In the genomic region with DNA sequence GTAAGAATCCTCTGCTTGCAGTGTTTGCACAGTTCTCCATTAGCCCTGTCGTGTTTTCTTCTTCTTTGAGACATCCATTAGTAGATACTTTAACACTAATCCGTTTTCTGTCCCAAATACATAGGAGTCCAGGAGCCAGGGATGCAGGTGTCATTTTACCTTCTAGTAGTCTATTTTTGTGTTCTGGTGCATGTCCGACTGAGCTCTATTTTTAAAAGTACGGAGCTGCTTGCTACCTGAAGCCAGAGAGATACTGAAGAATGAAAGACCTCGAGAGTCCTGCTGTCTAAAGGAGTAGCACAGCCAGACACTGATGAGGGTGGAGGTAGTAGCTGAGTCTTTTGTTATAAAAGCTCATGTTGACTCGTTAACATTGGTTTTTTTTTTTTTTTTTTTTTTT, we compare ENCODE assay signal across 31 cellular contexts. TPM values are rescaled to one million over a fixed set of nuclear protein-coding genes. Genes with fewer than 3 reads are reported as not detected.
"Had no signal": no experiment of that assay in that cellular context is flagged by ENCODE, and none has a peak within 500 bp of the region (broad histone marks: within the 10 kb centered on the region; RNA-seq: fewer than 3 reads in every experiment).

No MANE protein-coding gene starts in this region.

- H3K27me3 Mint-ChIP-seq: activated B cell treated with CpG ODN at 0.5 μM for 24 hours; activated CD4-positive, alpha-beta memory T cell treated with anti-CD3 and anti-CD28 coated beads for 36 hours; T-cell; T-helper 17 cell had no signal

- H3K36me3 ChIP-seq: adrenal gland, breast epithelium had no signal

- H3K4me3 ChIP-seq: adrenal gland, body of pancreas, breast epithelium, K562 had no signal

- DNase-seq: activated B cell treated with CpG ODN at 0.5 μM for 24 hours; activated CD4-positive, alpha-beta memory T cell treated with anti-CD3 and anti-CD28 coated beads for 36 hours; activated CD4-positive, alpha-beta T cell treated with anti-CD3 and anti-CD28 coated beads for 4 hours; activated CD4-positive, alpha-beta T cell treated with anti-CD3 and anti-CD28 coated beads, Interleukin-2, amount 50 U/mL, for 1 hour; activated CD4-positive, CD25-positive, alpha-beta regulatory T cell treated with anti-CD3 and anti-CD28 coated beads, Interleukin-2, amount 50 U/mL, for 72 hours; activated CD8-positive, alpha-beta memory T cell treated with anti-CD3 and anti-CD28 coated beads, Interleukin-2, amount 50 U/mL, for 4 hours; activated gamma-delta T cell treated with Interleukin-2 at 50 U/mL for 16 hours; activated naive CD4-positive, alpha-beta T cell treated with anti-CD3 and anti-CD28 coated beads for 36 hours; activated T-cell treated with anti-CD3 and anti-CD28 coated beads for 4 hours; activated T-cell treated with anti-CD3 and anti-CD28 coated beads, Interleukin-2, amount 50 U/mL, for 4 hours; adrenal gland; body of pancreas; IMR-90; NCI-H1105; NCI-H1417 treated with DMSO at 0.1 percent for 48 hours; NCI-H187 treated with DMSO at 0.1 percent for 48 hours; NCI-H2081; NCI-H2171; NCI-H446 treated with DMSO at 0.1 percent for 48 hours; NCI-H524; NCI-H69; SIG-M5; T-cell; T-helper 17 cell had no signal

- H3K27ac Mint-ChIP-seq: activated B cell treated with CpG ODN at 0.5 μM for 24 hours; activated CD4-positive, alpha-beta memory T cell treated with anti-CD3 and anti-CD28 coated beads for 36 hours; activated naive CD4-positive, alpha-beta T cell treated with anti-CD3 and anti-CD28 coated beads for 36 hours; activated naive CD4-positive, alpha-beta T cell treated with anti-CD3 and anti-CD28 coated beads, Interleukin-2, amount 50 U/mL, for 72 hours; activated T-helper 1 cell treated with anti-CD3 and anti-CD28 coated beads, Interleukin-12 subunit alpha, Interleukin-12 subunit beta, Interleukin-2, Interleukin-4 antibody, amounts not matched to agents 30 ng/mL and 10 ng/mL and 1 ng/mL, durations not matched to agents 14 hours and 24 hours and 36 hours; T-cell; T-helper 17 cell had no signal

- H3K9me3 ChIP-seq: adrenal gland, body of pancreas, breast epithelium had no signal

- H3K4me1 ChIP-seq: body of pancreas, breast epithelium had no signal

- H3K4me3 Mint-ChIP-seq: activated B cell treated with CpG ODN at 0.5 μM for 24 hours; activated CD4-positive, alpha-beta memory T cell treated with anti-CD3 and anti-CD28 coated beads for 36 hours; activated naive CD4-positive, alpha-beta T cell treated with anti-CD3 and anti-CD28 coated beads for 36 hours; activated T-cell treated with anti-CD3 and anti-CD28 coated beads, Interleukin-2, amount 50 U/mL, for 4 hours; activated T-helper 1 cell treated with anti-CD3 and anti-CD28 coated beads, Interleukin-12 subunit alpha, Interleukin-12 subunit beta, Interleukin-2, Interleukin-4 antibody, amounts not matched to agents 30 ng/mL and 10 ng/mL and 1 ng/mL, durations not matched to agents 14 hours and 24 hours and 36 hours; T-cell; T-helper 17 cell had no signal

- H3K27ac ChIP-seq: adrenal gland, body of pancreas, breast epithelium, VCaP had no signal

- H3K4me1 Mint-ChIP-seq: T-helper 17 cell had no signal

- H3K27me3 ChIP-seq: adrenal gland, body of pancreas, breast epithelium had no signal

- H3K9me3 Mint-ChIP-seq: activated B cell treated with CpG ODN at 0.5 μM for 24 hours; activated CD4-positive, alpha-beta memory T cell treated with anti-CD3 and anti-CD28 coated beads for 36 hours; activated T-cell treated with anti-CD3 and anti-CD28 coated beads, Interleukin-2, amount 50 U/mL, for 4 hours; activated T-helper 1 cell treated with anti-CD3 and anti-CD28 coated beads, Interleukin-12 subunit alpha, Interleukin-12 subunit beta, Interleukin-2, Interleukin-4 antibody, amounts not matched to agents 30 ng/mL and 10 ng/mL and 1 ng/mL, durations not matched to agents 14 hours and 24 hours and 36 hours had no signal

- H3K36me3 Mint-ChIP-seq: activated CD4-positive, alpha-beta memory T cell treated with anti-CD3 and anti-CD28 coated beads for 36 hours; activated naive CD4-positive, alpha-beta T cell treated with anti-CD3 and anti-CD28 coated beads, Interleukin-2, amount 50 U/mL, for 72 hours; T-cell had no signal

- ATAC-seq: activated naive CD4-positive, alpha-beta T cell treated with anti-CD3 and anti-CD28 coated beads, Interleukin-2, amount 50 U/mL, for 72 hours; activated T-cell treated with anti-CD3 and anti-CD28 coated beads, Interleukin-2, amount 50 U/mL, for 4 hours; body of pancreas; K562; Panc1; SK-N-SH treated with all-trans-retinoic acid at 6 μM for 48 hours; T-cell; T-helper 17 cell had no signal

RNA-seq across cellular contexts. Expression of gene PDE3A, which starts 31.7 kb away (rescaled TPM):
- total RNA-seq: activated B cell treated with CpG ODN at 0.5 μM for 24 hours; activated CD4-positive, alpha-beta memory T cell treated with anti-CD3 and anti-CD28 coated beads for 36 hours; activated naive CD4-positive, alpha-beta T cell treated with anti-CD3 and anti-CD28 coated beads for 36 hours; activated naive CD4-positive, alpha-beta T cell treated with anti-CD3 and anti-CD28 coated beads, Interleukin-2, amount 50 U/mL, for 72 hours; activated T-helper 1 cell treated with anti-CD3 and anti-CD28 coated beads, Interleukin-12 subunit alpha, Interleukin-12 subunit beta, Interleukin-2, Interleukin-4 antibody, amounts not matched to agents 30 ng/mL and 10 ng/mL and 1 ng/mL, durations not matched to agents 14 hours and 24 hours and 36 hours had no signal
- polyA plus RNA-seq: K562 had no signal
